In genomic region chr5:58399951-58400350, GRCh38 we compare ENCODE assay signal across 23 cellular contexts.
"Had no signal": no experiment of that assay in that cellular context is flagged by ENCODE, and none has a peak within 500 bp of the region (broad histone marks: within the 10 kb centered on the region; RNA-seq: fewer than 3 reads in every experiment).

No MANE protein-coding gene starts in this region.

- H3K9ac ChIP-seq: KMS-11, SK-N-SH had no signal

- FAIRE-seq: HepG2, RCC 7860 had no signal

- H3K9me2 ChIP-seq: SK-N-SH had no signal

- DNase-seq: IMR-90, Kasumi-1, MV-4-11, NCI-H1048, NCI-H1105, NCI-H1417, NCI-H1436 treated with DMSO at 0.1 percent for 48 hours, NCI-H1694, NCI-H187 treated with DMSO at 0.1 percent for 48 hours, NCI-H2029 treated with DMSO at 0.1 percent for 48 hours, NCI-H2171, NCI-H226, NCI-H446, NCI-H510A, NCI-H524 treated with DMSO at 0.1 percent for 48 hours, NCI-H69, NCI-H774, RPMI8226, SHP77, SK-N-SH had no signal

- H3K9me3 ChIP-seq: SK-N-SH had no signal

- H3K4me2 ChIP-seq: KMS-11, SK-N-SH had no signal

- ATAC-seq: HepG2 had no signal

- H3K27ac ChIP-seq: KMS-11 had no signal
